35 cellular contexts compared by ENCODE assay signal in genomic region chr18:8396244-8396643, GRCh38.
"Had no signal": no experiment of that assay in that cellular context is flagged by ENCODE, and none has a peak within 500 bp of the region (broad histone marks: within the 10 kb centered on the region; RNA-seq: fewer than 3 reads in every experiment).

No MANE protein-coding gene starts in this region.

- DNase-seq: activated B cell treated with CpG ODN at 0.5 μM for 24 hours; activated CD4-positive, alpha-beta memory T cell treated with anti-CD3 and anti-CD28 coated beads for 36 hours; activated CD4-positive, alpha-beta T cell treated with anti-CD3 and anti-CD28 coated beads for 4 hours; activated CD4-positive, alpha-beta T cell treated with anti-CD3 and anti-CD28 coated beads, Interleukin-2, amount 10 ng/mL, durations not matched to agents 24 days and 14 days; activated CD4-positive, alpha-beta T cell treated with anti-CD3 and anti-CD28 coated beads, Interleukin-2, amount 50 U/mL, for 1 hour; activated CD4-positive, alpha-beta T cell treated with anti-CD3 and anti-CD28 coated beads, Interleukin-2, amount 50 U/mL, for 4 hours; activated CD4-positive, CD25-positive, alpha-beta regulatory T cell treated with anti-CD3 and anti-CD28 coated beads, Interleukin-2, amount 50 U/mL, for 72 hours; activated CD8-positive, alpha-beta memory T cell treated with anti-CD3 and anti-CD28 coated beads, Interleukin-2, amount 50 U/mL, for 4 hours; activated CD8-positive, alpha-beta T cell treated with anti-CD3 and anti-CD28 coated beads for 36 hours; activated effector memory CD4-positive, alpha-beta T cell treated with anti-CD3 and anti-CD28 coated beads, Interleukin-2, amount 50 U/mL, for 16 hours; activated gamma-delta T cell treated with Interleukin-2 at 50 U/mL for 16 hours; activated naive CD4-positive, alpha-beta T cell; activated naive CD4-positive, alpha-beta T cell treated with anti-CD3 and anti-CD28 coated beads for 36 hours; activated naive CD4-positive, alpha-beta T cell treated with anti-CD3 and anti-CD28 coated beads, Interleukin-2, amount 50 U/mL, for 16 hours; activated naive CD8-positive, alpha-beta T cell treated with anti-CD3 and anti-CD28 coated beads for 36 hours; activated T-cell treated with anti-CD3 and anti-CD28 coated beads for 4 hours; activated T-cell treated with anti-CD3 and anti-CD28 coated beads, Interleukin-2, amount 50 U/mL, for 1 hour; activated T-cell treated with anti-CD3 and anti-CD28 coated beads, Interleukin-2, amount 50 U/mL, for 4 hours; activated T-cell treated with anti-CD3 and anti-CD28 coated beads, Interleukin-2, amount 50 U/mL, for 72 hours; amniotic stem cell; aorta; body of pancreas; brain microvascular endothelial cell; cerebellar nuclear complex; T-helper 1 cell; T-helper 2 cell; T-helper 9 cell had no signal

- H3K27me3 Mint-ChIP-seq: activated CD4-positive, alpha-beta memory T cell treated with anti-CD3 and anti-CD28 coated beads for 36 hours; activated CD4-positive, alpha-beta T cell treated with anti-CD3 and anti-CD28 coated beads, Interleukin-2, amount 10 ng/mL, durations not matched to agents 24 days and 14 days; activated CD8-positive, alpha-beta T cell treated with anti-CD3 and anti-CD28 coated beads for 36 hours; activated T-helper 17 cell treated with anti-CD3 and anti-CD28 coated beads, Interleukin-2, amount 50 U/mL, for 72 hours; central memory CD8-positive, alpha-beta T cell had no signal

- H3K9me3 ChIP-seq: adrenal gland, body of pancreas, breast epithelium had no signal

- H3K4me1 Mint-ChIP-seq: activated B cell treated with CpG ODN at 0.5 μM for 24 hours; activated CD4-positive, alpha-beta T cell treated with anti-CD3 and anti-CD28 coated beads, Interleukin-2, amount 10 ng/mL, durations not matched to agents 24 days and 14 days; activated naive CD8-positive, alpha-beta T cell treated with anti-CD3 and anti-CD28 coated beads for 36 hours; activated T-helper 17 cell treated with anti-CD3 and anti-CD28 coated beads, Interleukin-2, amount 50 U/mL, for 72 hours; central memory CD8-positive, alpha-beta T cell had no signal

- H3K36me3 Mint-ChIP-seq: activated CD4-positive, alpha-beta memory T cell treated with anti-CD3 and anti-CD28 coated beads for 36 hours; activated naive CD4-positive, alpha-beta T cell treated with anti-CD3 and anti-CD28 coated beads, Interleukin-2, amount 50 U/mL, for 72 hours; activated naive CD8-positive, alpha-beta T cell treated with anti-CD3 and anti-CD28 coated beads for 36 hours had no signal

- H3K27ac Mint-ChIP-seq: activated B cell treated with CpG ODN at 0.5 μM for 24 hours; activated CD4-positive, alpha-beta memory T cell treated with anti-CD3 and anti-CD28 coated beads for 36 hours; activated CD4-positive, alpha-beta T cell treated with anti-CD3 and anti-CD28 coated beads, Interleukin-2, amount 10 ng/mL, durations not matched to agents 24 days and 14 days; activated CD8-positive, alpha-beta T cell treated with anti-CD3 and anti-CD28 coated beads for 36 hours; activated naive CD4-positive, alpha-beta T cell treated with anti-CD3 and anti-CD28 coated beads for 36 hours; activated naive CD4-positive, alpha-beta T cell treated with anti-CD3 and anti-CD28 coated beads, Interleukin-2, amount 50 U/mL, for 72 hours; activated naive CD8-positive, alpha-beta T cell treated with anti-CD3 and anti-CD28 coated beads for 36 hours; activated T-cell treated with anti-CD3 and anti-CD28 coated beads, Interleukin-2, amount 50 U/mL, for 72 hours; activated T-helper 1 cell treated with anti-CD3 and anti-CD28 coated beads, Interleukin-12 subunit alpha, Interleukin-12 subunit beta, Interleukin-2, Interleukin-4 antibody, amounts not matched to agents 30 ng/mL and 10 ng/mL and 1 ng/mL, durations not matched to agents 14 hours and 24 hours and 36 hours; activated T-helper 17 cell treated with anti-CD3 and anti-CD28 coated beads, Interleukin-2, amount 50 U/mL, for 72 hours; T-helper 1 cell treated with Interleukin-12 subunit alpha and Interleukin-12 subunit beta and Interleukin-4 antibody, amounts not matched to agents 30 μg/mL and 1 μg/mL, for 36 hours; T-helper 2 cell treated with Interferon-gamma antibody and Interleukin-4, amounts not matched to agents 5 μg/mL and 100 μg/mL, for 36 hours had no signal

- H3K27me3 ChIP-seq: adrenal gland, body of pancreas, brain microvascular endothelial cell, breast epithelium had no signal

- H3K4me3 Mint-ChIP-seq: activated B cell treated with CpG ODN at 0.5 μM for 24 hours; activated CD4-positive, alpha-beta memory T cell treated with anti-CD3 and anti-CD28 coated beads for 36 hours; activated CD4-positive, alpha-beta T cell treated with anti-CD3 and anti-CD28 coated beads, Interleukin-2, amount 10 ng/mL, durations not matched to agents 24 days and 14 days; activated CD8-positive, alpha-beta T cell treated with anti-CD3 and anti-CD28 coated beads for 36 hours; activated naive CD4-positive, alpha-beta T cell treated with anti-CD3 and anti-CD28 coated beads for 36 hours; activated naive CD8-positive, alpha-beta T cell treated with anti-CD3 and anti-CD28 coated beads for 36 hours; activated T-cell treated with anti-CD3 and anti-CD28 coated beads, Interleukin-2, amount 50 U/mL, for 4 hours; activated T-cell treated with anti-CD3 and anti-CD28 coated beads, Interleukin-2, amount 50 U/mL, for 72 hours; activated T-helper 1 cell treated with anti-CD3 and anti-CD28 coated beads, Interleukin-12 subunit alpha, Interleukin-12 subunit beta, Interleukin-2, Interleukin-4 antibody, amounts not matched to agents 30 ng/mL and 10 ng/mL and 1 ng/mL, durations not matched to agents 14 hours and 24 hours and 36 hours; activated T-helper 17 cell treated with anti-CD3 and anti-CD28 coated beads, Interleukin-2, amount 50 U/mL, for 72 hours; central memory CD8-positive, alpha-beta T cell; T-helper 1 cell treated with Interleukin-12 subunit alpha and Interleukin-12 subunit beta and Interleukin-4 antibody, amounts not matched to agents 30 μg/mL and 1 μg/mL, for 36 hours; T-helper 2 cell treated with Interferon-gamma antibody and Interleukin-4, amounts not matched to agents 5 μg/mL and 100 μg/mL, for 36 hours had no signal

- H3K27ac ChIP-seq: adrenal gland, body of pancreas, brain microvascular endothelial cell, breast epithelium had no signal

- H3K4me1 ChIP-seq: breast epithelium had no signal

- ATAC-seq: activated CD8-positive, alpha-beta T cell treated with anti-CD3 and anti-CD28 coated beads for 36 hours; activated naive CD4-positive, alpha-beta T cell treated with anti-CD3 and anti-CD28 coated beads, Interleukin-2, amount 50 U/mL, for 72 hours; activated T-cell treated with anti-CD3 and anti-CD28 coated beads, Interleukin-2, amount 50 U/mL, for 4 hours; activated T-cell treated with anti-CD3 and anti-CD28 coated beads, Interleukin-2, amount 50 U/mL, for 72 hours; activated T-helper 17 cell treated with anti-CD3 and anti-CD28 coated beads, Interleukin-2, amount 50 U/mL, for 72 hours; body of pancreas had no signal

- H3K36me3 ChIP-seq: adrenal gland, brain microvascular endothelial cell, breast epithelium had no signal

- H3K9me3 Mint-ChIP-seq: activated B cell treated with CpG ODN at 0.5 μM for 24 hours; activated CD4-positive, alpha-beta memory T cell treated with anti-CD3 and anti-CD28 coated beads for 36 hours; activated CD4-positive, alpha-beta T cell treated with anti-CD3 and anti-CD28 coated beads, Interleukin-2, amount 10 ng/mL, durations not matched to agents 24 days and 14 days; activated CD8-positive, alpha-beta T cell treated with anti-CD3 and anti-CD28 coated beads for 36 hours; activated naive CD4-positive, alpha-beta T cell treated with anti-CD3 and anti-CD28 coated beads for 36 hours; activated naive CD4-positive, alpha-beta T cell treated with anti-CD3 and anti-CD28 coated beads, Interleukin-2, amount 50 U/mL, for 72 hours; activated naive CD8-positive, alpha-beta T cell treated with anti-CD3 and anti-CD28 coated beads for 36 hours; activated T-cell treated with anti-CD3 and anti-CD28 coated beads, Interleukin-2, amount 50 U/mL, for 4 hours; activated T-cell treated with anti-CD3 and anti-CD28 coated beads, Interleukin-2, amount 50 U/mL, for 72 hours; activated T-helper 1 cell treated with anti-CD3 and anti-CD28 coated beads, Interleukin-12 subunit alpha, Interleukin-12 subunit beta, Interleukin-2, Interleukin-4 antibody, amounts not matched to agents 30 ng/mL and 10 ng/mL and 1 ng/mL, durations not matched to agents 14 hours and 24 hours and 36 hours; activated T-helper 17 cell treated with anti-CD3 and anti-CD28 coated beads, Interleukin-2, amount 50 U/mL, for 72 hours; central memory CD8-positive, alpha-beta T cell; T-helper 1 cell treated with Interleukin-12 subunit alpha and Interleukin-12 subunit beta and Interleukin-4 antibody, amounts not matched to agents 30 μg/mL and 1 μg/mL, for 36 hours; T-helper 2 cell treated with Interferon-gamma antibody and Interleukin-4, amounts not matched to agents 5 μg/mL and 100 μg/mL, for 36 hours had no signal

- H3K4me3 ChIP-seq: adrenal gland, body of pancreas, breast epithelium had no signal
